In genomic region chr1:38454749-38455441, GRCh38 we compare ENCODE assay signal across 1 cellular context.
TF ChIP-seq lines count a peak whose summit lies in the region.

No MANE protein-coding gene starts in this region.

TF ChIP-seq in H1, 55 proteins besides CTCF, POLR2A, EP300 and RAD21:
- no peak for TF ChIP-seq BACH1 (IDR thresholded peaks at IDR 0.05; ENCODE audit: low read length)
- TF ChIP-seq SP2 (IDR thresholded peaks at IDR 0.05; ENCODE audit: low read length) = no peak
- TF ChIP-seq ATF2 (IDR thresholded peaks at IDR 0.05; ENCODE audit: low read length) = no peak
- TF ChIP-seq JUN (IDR thresholded peaks at IDR 0.05; ENCODE audit: low read depth, low read length) = no peak
- no peak for TF ChIP-seq RFX5 (IDR thresholded peaks at IDR 0.05; ENCODE audit: borderline replicate concordance, low read depth, low read length)
- TF ChIP-seq FOSL1 (IDR thresholded peaks at IDR 0.05; ENCODE audit: insufficient read depth, low read depth, low read length) = no peak
- TF ChIP-seq MAFK (IDR thresholded peaks at IDR 0.05; ENCODE audit: low read depth, low read length) = no peak
- no peak for TF ChIP-seq NRF1 (IDR thresholded peaks at IDR 0.05; ENCODE audit: low read depth, low read length)
- TF ChIP-seq SUZ12 (IDR thresholded peaks at IDR 0.05; ENCODE audit: low read length) = no peak
- no peak for TF ChIP-seq ZNF274 (IDR thresholded peaks at IDR 0.05; ENCODE audit: borderline replicate concordance, extremely low read depth, low read length)
- no peak for TF ChIP-seq EGR1 (IDR thresholded peaks at IDR 0.05; ENCODE audit: borderline replicate concordance, low read depth, low read length)
- TF ChIP-seq CBX5 (IDR thresholded peaks at IDR 0.05; ENCODE audit: low read depth, low read length) = no peak
- TF ChIP-seq HDAC2 (IDR thresholded peaks at IDR 0.05; ENCODE audit: borderline replicate concordance in 1 of 2, low read depth in 2 of 2, low read length in 2 of 2) = no peak
- TF ChIP-seq RXRA (IDR thresholded peaks at IDR 0.05; ENCODE audit: insufficient read depth, low read depth, low read length) = no peak
- no peak for TF ChIP-seq CHD7 (IDR thresholded peaks at IDR 0.05; ENCODE audit: insufficient replicate concordance, low read length)
- no peak for TF ChIP-seq SIX5 (IDR thresholded peaks at IDR 0.05; ENCODE audit: low read depth, low read length)
- TF ChIP-seq USF2 (IDR thresholded peaks at IDR 0.05; ENCODE audit: low read length) = no peak
- TF ChIP-seq GTF2F1 (IDR thresholded peaks at IDR 0.05; ENCODE audit: borderline replicate concordance, low read depth, low read length) = no peak
- no peak for TF ChIP-seq TAF1 (IDR thresholded peaks at IDR 0.05; ENCODE audit: low read depth, low read length)
- no peak for TF ChIP-seq CBX8 (IDR thresholded peaks at IDR 0.05; ENCODE audit: borderline replicate concordance, low read depth, low read length)
